ENCODE assay signal across 8 cellular contexts in the genomic region with DNA sequence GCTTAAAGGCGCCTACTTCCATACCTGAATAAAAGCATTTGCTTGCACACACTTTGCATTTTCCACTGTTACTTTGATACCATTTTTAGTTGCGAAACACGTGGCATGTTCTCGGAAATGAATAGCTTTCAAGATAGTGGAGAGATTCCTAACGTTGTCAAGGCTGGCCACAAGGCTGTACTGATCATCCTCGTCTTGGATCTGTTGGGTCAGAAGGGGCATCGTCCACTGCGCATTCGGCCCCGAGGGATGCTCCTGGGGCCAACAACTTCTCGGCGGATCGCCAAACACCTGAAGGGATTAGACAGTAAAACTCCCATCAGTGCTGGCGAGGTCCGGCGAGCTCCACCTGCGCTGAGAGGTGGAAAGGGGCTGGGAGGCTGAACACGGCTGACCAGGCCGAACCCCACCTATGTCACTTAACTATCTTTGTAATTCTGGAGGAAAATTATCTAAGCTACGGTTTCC. TPM values are rescaled to one million over a fixed set of nuclear protein-coding genes. Genes with fewer than 3 reads are reported as not detected.
DNase-seq lines count a peak whose midpoint lies in the region; ATAC-seq, FAIRE-seq and TF ChIP-seq lines count a peak whose summit lies in the region.

No MANE protein-coding gene starts in this region.

- peak; percentile 23 for ATAC-seq in GM21528 (IDR thresholded peaks at IDR 0.05; ENCODE audit: low FRiP score, unreplicated experiment)
- peak; percentile 1 for ATAC-seq in activated CD8-positive, alpha-beta T cell treated with anti-CD3 and anti-CD28 coated beads for 36 hours
- peak; percentile 2 to 4 for ATAC-seq in gastrocnemius medialis

- H3K27ac ChIP-seq in gastrocnemius medialis, result peak overlapping the region; percentile 78 to 92 (median 84)

- peak; percentile 79 for FAIRE-seq in HTR-8/SVneo (lab: Jason Lieb, UNC)

- H3K27me3 ChIP-seq in GM06990 (replicated peaks; ENCODE audit: control insufficient read depth, insufficient read depth, low read length) (no peaks in the 10 kb centered on the region), gastrocnemius medialis (no peaks in the 10 kb centered on the region)

- no peaks in the 10 kb centered on the region for H3K9me3 Mint-ChIP-seq in activated CD8-positive, alpha-beta T cell treated with anti-CD3 and anti-CD28 coated beads for 36 hours

- H3K4me1 Mint-ChIP-seq in activated CD8-positive, alpha-beta T cell treated with anti-CD3 and anti-CD28 coated beads for 36 hours (ENCODE audit: low read depth), result peaks cover 30% of the 10 kb centered on the region

- TF ChIP-seq POLR2A in gastrocnemius medialis (IDR thresholded peaks at IDR 0.05), result no peak

- H3K4me1 ChIP-seq in gastrocnemius medialis, result peaks cover 20 to 23% of the 10 kb centered on the region in 2 donors

- no peak for TF ChIP-seq CTCF in GM06990 (IDR thresholded peaks at IDR 0.05; ENCODE audit: insufficient read depth, low read length, poor library complexity, severe bottlenecking)
- TF ChIP-seq CTCF in activated CD8-positive, alpha-beta T cell treated with anti-CD3 and anti-CD28 coated beads for 36 hours (IDR thresholded peaks at IDR 0.05), result no peak
- no peak for TF ChIP-seq CTCF in gastrocnemius medialis (IDR thresholded peaks at IDR 0.05 in 4 of 5, conservative IDR thresholded peaks at IDR 0.05 in 1 of 5)

- intact Hi-C loops in activated CD8-positive, alpha-beta T cell treated with anti-CD3 and anti-CD28 coated beads for 36 hours (cut with micrococcal nuclease), result no loop called here
- intact Hi-C loops in head of caudate nucleus (cut with DNase I) (loop anchor here (2.0 kb wide), 1 partner anchor 14 kb away; a partner anchor contains a TSS), gastrocnemius medialis (cut with DNase I; ENCODE audit: low total_unique reads) (loop anchor here (1.0 to 5.0 kb wide), 2 partner anchors 15 to 907 kb away; a partner anchor contains a TSS)

- CTCF ChIA-PET in activated CD8-positive, alpha-beta T cell treated with anti-CD3 and anti-CD28 coated beads for 36 hours (lab: Charles Lee), result interaction anchor here (0.6 to 2.7 kb wide), 6 partner anchors 9 to 428 kb away, joined by 3 to 13 read pairs (median 6); a partner anchor contains a TSS

- H3K27me3 Mint-ChIP-seq in activated CD8-positive, alpha-beta T cell treated with anti-CD3 and anti-CD28 coated beads for 36 hours, result no peaks in the 10 kb centered on the region

- H3K36me3 Mint-ChIP-seq in activated CD8-positive, alpha-beta T cell treated with anti-CD3 and anti-CD28 coated beads for 36 hours (ENCODE audit: low read depth), result peaks cover 57% of the 10 kb centered on the region

- H3K4me3 ChIP-seq in GM06990 (replicated peaks; ENCODE audit: low read depth, low read length) (peak overlapping the region; percentile 95), gastrocnemius medialis (peak overlapping the region; percentile 74 to 96 (median 88))

- H3K4me3 Mint-ChIP-seq in activated CD8-positive, alpha-beta T cell treated with anti-CD3 and anti-CD28 coated beads for 36 hours, result no peak overlapping the region

- POLR2A ChIA-PET in activated CD8-positive, alpha-beta T cell treated with anti-CD3 and anti-CD28 coated beads for 36 hours (lab: Charles Lee), result interaction anchor here (0.6 to 4.4 kb wide), 12 partner anchors 8 to 919 kb away, joined by 3 to 70 read pairs (median 4); a partner anchor contains a TSS

- H3K9me3 ChIP-seq in gastrocnemius medialis, result no peaks in the 10 kb centered on the region

- H3K27ac Mint-ChIP-seq in activated CD8-positive, alpha-beta T cell treated with anti-CD3 and anti-CD28 coated beads for 36 hours, result no peak overlapping the region

- H3K36me3 ChIP-seq in GM06990 (ENCODE audit: control insufficient read depth, insufficient read depth, low read length), result peaks cover 4% of the 10 kb centered on the region
- peaks cover 0 to 29% of the 10 kb centered on the region in 2 donors for H3K36me3 ChIP-seq in gastrocnemius medialis

- in situ Hi-C loops in gastrocnemius medialis (cut with MboI; ENCODE audit: low sequenced_read_pairs in 4 of 4), result loop anchor here in 2 of 4 donors (25.0 kb wide), 1 partner anchor 902 kb away; a partner anchor contains a TSS

- no peak for DNase-seq in GM06990 (ENCODE audit: extremely low read depth, insufficient read length)
- DNase-seq in HTR-8/SVneo (ENCODE audit: insufficient read length, low spot score), result peak; percentile 36
- peak; percentile 12 for DNase-seq in activated CD8-positive, alpha-beta T cell treated with anti-CD3 and anti-CD28 coated beads for 36 hours
- peak in 28 of 42 donors; percentile 7 to 58 (median 21) for DNase-seq in head of caudate nucleus
- DNase-seq in gastrocnemius medialis, result peak; percentile 2 to 30
- DNase-seq in dedifferentiated amniotic fluid mesenchymal stem cell (ENCODE audit: extremely low spot score), result no peak
- no peak for DNase-seq in midbrain (lab: John Stamatoyannopoulos, UW)

RNA-seq across cellular contexts. Expression of a gene that starts 0.6 kb away (rescaled TPM):
- 10 to 100 TPM; 37.9 to 39.2 TPM for total RNA-seq in activated CD8-positive, alpha-beta T cell treated with anti-CD3 and anti-CD28 coated beads for 36 hours
- total RNA-seq in gastrocnemius medialis, result 10 to 100 TPM in 3 of 4 donors, 1 to 10 TPM in 1; 7.8 to 21.2 (median 18.1) TPM

RNA-seq across cellular contexts. Expression of a gene that starts 0.8 kb away (rescaled TPM):
- 10 to 100 TPM; 77.3 to 78.8 TPM for total RNA-seq in activated CD8-positive, alpha-beta T cell treated with anti-CD3 and anti-CD28 coated beads for 36 hours
- total RNA-seq in gastrocnemius medialis, result 10 to 100 TPM in 3 of 4 donors, 1 to 10 TPM in 1; 9.2 to 15.7 (median 12.0) TPM

RNA-seq across cellular contexts. Expression of a gene that starts 14.7 kb away (rescaled TPM):
- total RNA-seq in activated CD8-positive, alpha-beta T cell treated with anti-CD3 and anti-CD28 coated beads for 36 hours, result 10 to 100 TPM; 48.3 to 51.8 TPM
- 10 to 100 TPM; 40.9 to 81.7 (median 74.7) TPM for total RNA-seq in gastrocnemius medialis

Comparison
In these comparisons a context has a peak if more than half of its experiments do, and no peak if none do; other contexts are left out.
1. DNase-seq: peak in HTR-8/SVneo (single experiment), activated CD8-positive, alpha-beta T cell treated with anti-CD3 and anti-CD28 coated beads for 36 hours (single experiment), head of caudate nucleus (28 of 42) and gastrocnemius medialis (2 of 2); none in GM06990 (single experiment), dedifferentiated amniotic fluid mesenchymal stem cell (single experiment) and midbrain (single experiment).
2. RNA of a gene that starts 0.8 kb away (total RNA-seq): 77.3 to 78.8 TPM in activated CD8-positive, alpha-beta T cell treated with anti-CD3 and anti-CD28 coated beads for 36 hours; 9.2 to 15.7 TPM in gastrocnemius medialis; every median in the first group is over 4 times any median in the second.
3. Peak in every context shown above with its lines, with median percentiles within 50 percentile points of each other: ATAC-seq.